1 cellular context compared by ENCODE assay signal in genomic region chr1:112954945-112955677, GRCh38.
A peak's percentile ranks its signal among the peaks of the same experiment; 100 is the strongest.
TF ChIP-seq lines count a peak whose summit lies in the region.

No MANE protein-coding gene starts in this region.

TF ChIP-seq in WTC11, 78 proteins besides CTCF, POLR2A, EP300 and RAD21 (continued from another document):
- TF ChIP-seq HMGXB4 (CRISPR knock-in tag; IDR thresholded peaks at IDR 0.05) (no peak), FOXK1 (CRISPR knock-in tag; IDR thresholded peaks at IDR 0.05) (peak; percentile 28; the same call in 1 of the 2 replicates), RORB (CRISPR knock-in tag; IDR thresholded peaks at IDR 0.05) (no peak), ZNF263 (CRISPR knock-in tag; IDR thresholded peaks at IDR 0.05; ENCODE audit: low read depth) (no peak), USF1 (CRISPR knock-in tag; IDR thresholded peaks at IDR 0.05) (no peak), ZBTB21 (CRISPR knock-in tag; IDR thresholded peaks at IDR 0.05; ENCODE audit: borderline replicate concordance) (no peak), ZMAT4 (CRISPR knock-in tag; IDR thresholded peaks at IDR 0.05) (no peak), STAT6 (CRISPR knock-in tag; conservative IDR thresholded peaks at IDR 0.05; ENCODE audit: low read depth) (no peak), ATF1 (CRISPR knock-in tag; IDR thresholded peaks at IDR 0.05) (no peak)
